Comparison of ENCODE assay signal across 22 cellular contexts in genomic region chr12:5172886-5173285, GRCh38.
"Had no signal": no experiment of that assay in that cellular context is flagged by ENCODE, and none has a peak within 500 bp of the region (broad histone marks: within the 10 kb centered on the region; RNA-seq: fewer than 3 reads in every experiment).

No MANE protein-coding gene starts in this region.

- DNase-seq: activated CD4-positive, alpha-beta T cell treated with anti-CD3 and anti-CD28 coated beads, Interleukin-2, amount 10 ng/mL, durations not matched to agents 7 days and 5 days; activated CD4-positive, CD25-positive, alpha-beta regulatory T cell treated with anti-CD3 and anti-CD28 coated beads, Interleukin-2, amount 50 U/mL, for 72 hours; activated CD8-positive, alpha-beta memory T cell treated with anti-CD3 and anti-CD28 coated beads, Interleukin-2, amount 10 ng/mL, durations not matched to agents 7 days and 5 days; activated CD8-positive, alpha-beta T cell treated with anti-CD3 and anti-CD28 coated beads for 36 hours; activated effector memory CD4-positive, alpha-beta T cell treated with anti-CD3 and anti-CD28 coated beads, Interleukin-2, amount 50 U/mL, for 16 hours; activated naive CD4-positive, alpha-beta T cell treated with anti-CD3 and anti-CD28 coated beads, Interleukin-2, amount 10 ng/mL, durations not matched to agents 7 days and 5 days; activated T-cell treated with anti-CD3 and anti-CD28 coated beads for 4 hours; body of pancreas; cortex of kidney; endodermal cell; esophagus squamous epithelium; heart left ventricle; left cardiac atrium; midbrain; stimulated activated CD4-positive, alpha-beta T cell treated with anti-CD3 and anti-CD28 coated beads, Interleukin-4, amount 100 ng/mL, for 24 hours; stimulated activated naive CD8-positive, alpha-beta T cell treated with anti-CD3 and anti-CD28 coated beads, Interleukin-15, Interleukin-2, amounts not matched to agents 100 U/mL and 50 U/mL, for 24 hours; WERI-Rb-1 had no signal

- ATAC-seq: activated CD8-positive, alpha-beta memory T cell treated with anti-CD3 and anti-CD28 coated beads, Interleukin-2, amount 10 ng/mL, durations not matched to agents 7 days and 5 days; activated CD8-positive, alpha-beta T cell treated with anti-CD3 and anti-CD28 coated beads for 36 hours; body of pancreas; natural killer cell treated with Interleukin-12 subunit alpha and Interleukin-12 subunit beta and Interleukin-15 and Interleukin-18, amount 100 ng/mL, for 72 hours; stimulated activated naive CD8-positive, alpha-beta T cell treated with anti-CD3 and anti-CD28 coated beads, Interleukin-15, Interleukin-2, amounts not matched to agents 100 U/mL and 50 U/mL, for 24 hours had no signal

- H3K27me3 ChIP-seq: body of pancreas, cardiac muscle cell, right atrium auricular region, upper lobe of left lung had no signal

- H3K4me1 ChIP-seq: body of pancreas, prostate gland, upper lobe of left lung had no signal

- H3K27ac ChIP-seq: body of pancreas, cardiac muscle cell, esophagus squamous epithelium, heart left ventricle, prostate gland, right atrium auricular region, upper lobe of left lung, WERI-Rb-1 had no signal

- H3K9me3 ChIP-seq: body of pancreas, esophagus squamous epithelium, heart left ventricle, prostate gland, right atrium auricular region, upper lobe of left lung had no signal

- H3K4me3 ChIP-seq: body of pancreas, cardiac muscle cell, esophagus squamous epithelium, heart left ventricle, prostate gland, right atrium auricular region, upper lobe of left lung had no signal

- H3K36me3 ChIP-seq: cardiac muscle cell, heart left ventricle, prostate gland, right atrium auricular region, upper lobe of left lung, WERI-Rb-1 had no signal
